In the genomic region with DNA sequence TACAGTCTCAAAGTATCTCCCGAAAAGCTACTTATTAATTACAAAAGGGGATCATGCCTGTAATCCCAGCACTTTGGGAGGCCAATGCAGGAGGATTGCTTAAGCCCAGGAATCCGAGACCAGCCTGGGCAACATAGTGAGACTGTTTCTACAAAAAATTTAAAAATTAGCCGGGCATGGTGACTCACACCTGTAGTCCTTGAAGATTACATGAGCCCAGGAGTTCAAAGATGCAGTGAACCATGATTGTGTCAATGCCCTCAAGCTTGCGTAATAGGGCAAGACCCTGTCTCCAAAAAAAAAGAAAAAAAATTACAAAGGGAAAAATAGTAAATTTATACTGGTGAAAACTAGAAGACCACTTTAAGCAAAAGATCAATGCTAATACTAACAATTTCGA, we compare ENCODE assay signal across 21 cellular contexts.
"Had no signal": no experiment of that assay in that cellular context is flagged by ENCODE, and none has a peak within 500 bp of the region (broad histone marks: within the 10 kb centered on the region; RNA-seq: fewer than 3 reads in every experiment).

No MANE protein-coding gene starts in this region.

- H3K27me3 Mint-ChIP-seq: activated CD4-positive, alpha-beta memory T cell treated with anti-CD3 and anti-CD28 coated beads for 36 hours; activated naive CD8-positive, alpha-beta T cell treated with anti-CD3 and anti-CD28 coated beads, Interleukin-2, amount 10 ng/mL, durations not matched to agents 7 days and 5 days; brain had no signal

- H3K4me3 ChIP-seq: ovary, psoas muscle, thyroid gland had no signal

- H3K9me3 ChIP-seq: ovary, psoas muscle, thyroid gland had no signal

- H3K36me3 ChIP-seq: ovary, thyroid gland had no signal

- ATAC-seq: left ventricle myocardium superior; natural killer cell; psoas muscle; right cardiac atrium; stimulated activated naive CD8-positive, alpha-beta T cell treated with anti-CD3 and anti-CD28 coated beads, Interleukin-15, Interleukin-2, amounts not matched to agents 100 U/mL and 50 U/mL, for 24 hours had no signal

- H3K27ac ChIP-seq: ovary, psoas muscle, thyroid gland had no signal

- H3K4me3 Mint-ChIP-seq: activated CD4-positive, alpha-beta memory T cell treated with anti-CD3 and anti-CD28 coated beads for 36 hours; activated naive CD4-positive, alpha-beta T cell treated with anti-CD3 and anti-CD28 coated beads for 36 hours; activated naive CD8-positive, alpha-beta T cell treated with anti-CD3 and anti-CD28 coated beads, Interleukin-2, amount 10 ng/mL, durations not matched to agents 7 days and 5 days; brain; natural killer cell; T-helper 1 cell treated with Interleukin-12 subunit alpha and Interleukin-12 subunit beta and Interleukin-4 antibody, amounts not matched to agents 30 μg/mL and 1 μg/mL, for 36 hours had no signal

- H3K27ac Mint-ChIP-seq: activated CD4-positive, alpha-beta memory T cell treated with anti-CD3 and anti-CD28 coated beads for 36 hours; activated naive CD4-positive, alpha-beta T cell treated with anti-CD3 and anti-CD28 coated beads for 36 hours; activated naive CD8-positive, alpha-beta T cell treated with anti-CD3 and anti-CD28 coated beads, Interleukin-2, amount 10 ng/mL, durations not matched to agents 7 days and 5 days; brain; natural killer cell; T-helper 1 cell treated with Interleukin-12 subunit alpha and Interleukin-12 subunit beta and Interleukin-4 antibody, amounts not matched to agents 30 μg/mL and 1 μg/mL, for 36 hours had no signal

- DNase-seq: activated CD4-positive, alpha-beta memory T cell treated with anti-CD3 and anti-CD28 coated beads for 36 hours; activated CD4-positive, alpha-beta T cell treated with anti-CD3 and anti-CD28 coated beads for 48 hours; activated naive CD4-positive, alpha-beta T cell treated with anti-CD3 and anti-CD28 coated beads for 36 hours; activated naive CD8-positive, alpha-beta T cell treated with anti-CD3 and anti-CD28 coated beads, Interleukin-2, amount 10 ng/mL, durations not matched to agents 7 days and 5 days; activated T-cell treated with anti-CD3 and anti-CD28 coated beads, Interleukin-2, amount 50 U/mL, for 48 hours; anterior cingulate cortex; foreskin melanocyte; glutamatergic neuron; hippocampal formation; left ventricle myocardium superior; midbrain; natural killer cell; ovary; psoas muscle; right cardiac atrium; stimulated activated CD4-positive, alpha-beta T cell treated with anti-CD3 and anti-CD28 coated beads, Interleukin-12 subunit alpha, Interleukin-12 subunit beta, amount 100 ng/mL, for 4 hours; stimulated activated CD4-positive, alpha-beta T cell treated with anti-CD3 and anti-CD28 coated beads, Interleukin-4, amount 100 ng/mL, for 4 hours; stimulated activated naive CD8-positive, alpha-beta T cell treated with anti-CD3 and anti-CD28 coated beads, Interleukin-15, Interleukin-2, amounts not matched to agents 100 U/mL and 50 U/mL, for 24 hours had no signal

- H3K4me1 ChIP-seq: psoas muscle, thyroid gland had no signal

- H3K36me3 Mint-ChIP-seq: activated CD4-positive, alpha-beta memory T cell treated with anti-CD3 and anti-CD28 coated beads for 36 hours; brain; natural killer cell had no signal

- H3K27me3 ChIP-seq: ovary, thyroid gland had no signal

- H3K9me3 Mint-ChIP-seq: activated CD4-positive, alpha-beta memory T cell treated with anti-CD3 and anti-CD28 coated beads for 36 hours; activated naive CD4-positive, alpha-beta T cell treated with anti-CD3 and anti-CD28 coated beads for 36 hours; activated naive CD8-positive, alpha-beta T cell treated with anti-CD3 and anti-CD28 coated beads, Interleukin-2, amount 10 ng/mL, durations not matched to agents 7 days and 5 days; natural killer cell; T-helper 1 cell treated with Interleukin-12 subunit alpha and Interleukin-12 subunit beta and Interleukin-4 antibody, amounts not matched to agents 30 μg/mL and 1 μg/mL, for 36 hours had no signal
